In genomic region chr2:127859712-127860085, GRCh38 we compare ENCODE assay signal across 8 cellular contexts. TPM values are rescaled to one million over a fixed set of nuclear protein-coding genes. Genes with fewer than 3 reads are reported as not detected.
DNase-seq lines count a peak whose midpoint lies in the region; ATAC-seq and TF ChIP-seq lines count a peak whose summit lies in the region.

No MANE protein-coding gene starts in this region.

- H3K4me1 Mint-ChIP-seq in CD4-positive, CD25-positive, alpha-beta regulatory T cell = peaks cover 9 to 44% (median 15%) of the 10 kb centered on the region in 4 donors

- no peak overlapping the region for H3K4me3 ChIP-seq in CD4-positive, CD25-positive, alpha-beta regulatory T cell (ENCODE audit: low read depth, low read length)
- no peak overlapping the region for H3K4me3 ChIP-seq in NB4 (ENCODE audit: low read depth, low read length)
- no peak overlapping the region for H3K4me3 ChIP-seq in left ventricle myocardium inferior

- H3K27ac Mint-ChIP-seq in CD4-positive, CD25-positive, alpha-beta regulatory T cell = peak overlapping the region; percentile 10 to 90 (median 65)

- peaks cover 13% of the 10 kb centered on the region for H3K36me3 ChIP-seq in CD4-positive, CD25-positive, alpha-beta regulatory T cell (ENCODE audit: control insufficient read depth, insufficient read depth, low read length)
- peaks cover 17% of the 10 kb centered on the region for H3K36me3 ChIP-seq in left ventricle myocardium inferior

- peaks cover 19% of the 10 kb centered on the region for H3K36me3 Mint-ChIP-seq in CD4-positive, CD25-positive, alpha-beta regulatory T cell

- H3K27me3 Mint-ChIP-seq in CD4-positive, CD25-positive, alpha-beta regulatory T cell = no peaks in the 10 kb centered on the region

- no peak for TF ChIP-seq POLR2A in NB4 (IDR thresholded peaks at IDR 0.05; ENCODE audit: extremely low read depth, insufficient read length)

- DNase-seq in CD4-positive, CD25-positive, alpha-beta regulatory T cell = peak; percentile 55 to 80 (median 57)
- DNase-seq in NB4 (ENCODE audit: low read depth) (peak; percentile 23), activated T-cell treated with anti-CD3 and anti-CD28 coated beads for 1 hour (ENCODE audit: low read depth) (peak; percentile 65), left ventricle myocardium inferior (peak; percentile 20), NCI-H1092 (lab: John Stamatoyannopoulos, UW) (no peak)
- peak; percentile 48 to 55 for DNase-seq in stimulated activated CD4-positive, alpha-beta T cell treated with anti-CD3 and anti-CD28 coated beads, Interleukin-1b, Interleukin-23, amount 100 ng/mL, for 4 hours (ENCODE audit: low read depth in 2 of 2)

- H3K27me3 ChIP-seq in CD4-positive, CD25-positive, alpha-beta regulatory T cell (ENCODE audit: control insufficient read depth, insufficient read depth, low read length) = no peaks in the 10 kb centered on the region
- no peaks in the 10 kb centered on the region for H3K27me3 ChIP-seq in left ventricle myocardium inferior (ENCODE audit: low read depth)

- peaks cover 37% of the 10 kb centered on the region for H3K4me1 ChIP-seq in CD4-positive, CD25-positive, alpha-beta regulatory T cell (ENCODE audit: control insufficient read depth, insufficient read depth, low read length, poor library complexity, severe bottlenecking)
- peaks cover 54% of the 10 kb centered on the region for H3K4me1 ChIP-seq in left ventricle myocardium inferior

- peaks cover 0 to 1% (median 0%) of the 10 kb centered on the region in 7 donors for H3K9me3 Mint-ChIP-seq in CD4-positive, CD25-positive, alpha-beta regulatory T cell

- intact Hi-C loops in left ventricle myocardium inferior (cut with micrococcal nuclease) = no loop called here

- H3K9me3 ChIP-seq in CD4-positive, CD25-positive, alpha-beta regulatory T cell (ENCODE audit: control insufficient read depth in 2 of 2, low read length in 2 of 2) = no peaks in the 10 kb centered on the region
- no peaks in the 10 kb centered on the region for H3K9me3 ChIP-seq in left ventricle myocardium inferior (replicated peaks)

- H3K4me3 Mint-ChIP-seq in CD4-positive, CD25-positive, alpha-beta regulatory T cell = peak overlapping the region; percentile 76 to 94 (median 80)

- no peak for TF ChIP-seq CTCF in NB4 (IDR thresholded peaks at IDR 0.05; ENCODE audit: low read depth, low read length)
- TF ChIP-seq CTCF in left ventricle myocardium inferior (IDR thresholded peaks at IDR 0.05; ENCODE audit: borderline replicate concordance) = no peak

- ATAC-seq in CD4-positive, CD25-positive, alpha-beta regulatory T cell (ENCODE audit: low read depth in 2 of 2) = peak; percentile 33 to 35
- no peak for ATAC-seq in GM19023 (IDR thresholded peaks at IDR 0.05; ENCODE audit: unreplicated experiment)
- no peak for ATAC-seq in GM18868 (IDR thresholded peaks at IDR 0.05; ENCODE audit: unreplicated experiment)

- no peak overlapping the region for H3K27ac ChIP-seq in CD4-positive, CD25-positive, alpha-beta regulatory T cell (ENCODE audit: insufficient read depth, low read length, poor library complexity, severe bottlenecking)
- H3K27ac ChIP-seq in left ventricle myocardium inferior (replicated peaks) = peak overlapping the region; percentile 32

RNA-seq across cellular contexts. Expression of gene POLR2D, which starts 1.7 kb away (rescaled TPM):
- total RNA-seq in CD4-positive, CD25-positive, alpha-beta regulatory T cell = 25.3 TPM
- polyA plus RNA-seq in CD4-positive, CD25-positive, alpha-beta regulatory T cell = 10 to 100 TPM; 31.8 to 44.1 (median 36.0) TPM
- total RNA-seq in left ventricle myocardium inferior = 19.4 TPM

RNA-seq across cellular contexts. Expression of gene AMMECR1L, which starts 26.1 kb away (rescaled TPM):
- total RNA-seq in CD4-positive, CD25-positive, alpha-beta regulatory T cell = 14.0 TPM
- polyA plus RNA-seq in CD4-positive, CD25-positive, alpha-beta regulatory T cell = 1 to 10 TPM; 3.3 to 8.5 (median 5.6) TPM
- total RNA-seq in left ventricle myocardium inferior = 9.7 TPM

RNA-seq across cellular contexts. Expression of gene WDR33, which starts 48.7 kb away (rescaled TPM):
- 71.4 TPM for total RNA-seq in CD4-positive, CD25-positive, alpha-beta regulatory T cell
- polyA plus RNA-seq in CD4-positive, CD25-positive, alpha-beta regulatory T cell = 10 to 100 TPM; 31.5 to 42.5 (median 34.0) TPM
- total RNA-seq in left ventricle myocardium inferior = 38.9 TPM

Comparison
In these comparisons a context has a peak if more than half of its experiments do, and no peak if none do; other contexts are left out.
1. ATAC-seq: peak in CD4-positive, CD25-positive, alpha-beta regulatory T cell (2 of 2); none in GM19023 (single experiment) and GM18868 (single experiment).